Comparison of ENCODE assay signal across 8 cellular contexts in the genomic region with DNA sequence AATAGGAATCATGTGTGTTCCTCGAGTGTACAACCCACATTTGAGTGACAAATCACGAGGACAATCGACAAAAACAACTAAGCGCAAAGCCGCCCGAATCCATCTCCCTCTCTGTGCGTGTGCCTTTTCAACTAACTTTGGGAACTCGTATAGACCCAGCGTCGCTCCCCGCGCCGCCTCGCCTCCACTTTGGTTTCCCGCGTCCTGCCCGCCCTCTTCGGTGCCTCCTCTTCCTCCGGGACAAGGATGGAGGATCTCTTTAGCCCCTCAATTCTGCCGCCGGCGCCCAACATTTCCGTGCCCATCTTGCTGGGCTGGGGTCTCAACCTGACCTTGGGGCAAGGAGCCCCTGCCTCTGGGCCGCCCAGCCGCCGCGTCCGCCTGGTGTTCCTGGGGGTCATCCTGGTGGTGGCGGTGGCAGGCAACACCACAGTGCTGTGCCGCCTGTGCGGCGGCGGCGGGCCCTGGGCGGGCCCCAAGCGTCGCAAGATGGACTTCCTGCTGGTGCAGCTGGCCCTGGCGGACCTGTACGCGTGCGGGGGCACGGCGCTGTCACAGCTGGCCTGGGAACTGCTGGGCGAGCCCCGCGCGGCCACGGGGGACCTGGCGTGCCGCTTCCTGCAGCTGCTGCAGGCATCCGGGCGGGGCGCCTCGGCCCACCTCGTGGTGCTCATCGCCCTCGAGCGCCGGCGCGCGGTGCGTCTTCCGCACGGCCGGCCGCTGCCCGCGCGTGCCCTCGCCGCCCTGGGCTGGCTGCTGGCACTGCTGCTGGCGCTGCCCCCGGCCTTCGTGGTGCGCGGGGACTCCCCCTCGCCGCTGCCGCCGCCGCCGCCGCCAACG. TPM values are rescaled to one million over a fixed set of nuclear protein-coding genes. Genes with fewer than 3 reads are reported as not detected.
DNase-seq lines count a peak whose midpoint lies in the region; ATAC-seq and TF ChIP-seq lines count a peak whose summit lies in the region.

A gene (plus strand): TSS at position 58 of the 840 bp plus-strand sequence. CDS start 189 bp downstream, at position 247.

- H3K27ac ChIP-seq in angular gyrus (ENCODE audit: low read depth, low read length) (peak within 1 kb of the TSS; percentile 63), iPS-20b (ENCODE audit: low read length) (no peak within 1 kb of the TSS), spleen (peak within 1 kb of the TSS in 6 of 8 donors; percentile 44 to 72 (median 62))

- intact Hi-C loops in spleen (cut with DNase I; ENCODE audit: low total_unique reads), result no loop called here

- peak in 2 of 11 experiments; percentile 6 to 30 for TF ChIP-seq CTCF in spleen (IDR thresholded peaks at IDR 0.05 in 8 of 11, conservative IDR thresholded peaks at IDR 0.05 in 3 of 11)

- H3K9me3 ChIP-seq in iPS-20b (ENCODE audit: insufficient read depth, low read depth, low read length), result no peaks in the 10 kb centered on the region
- H3K9me3 ChIP-seq in spleen, result no peaks in the 10 kb centered on the region

- H3K36me3 ChIP-seq in iPS-20b (ENCODE audit: insufficient read depth, low read depth, low read length) (no peaks in the 10 kb centered on the region), spleen (no peaks in the 10 kb centered on the region)

- H3K4me1 ChIP-seq in iPS-20b (ENCODE audit: insufficient read depth, low read length), result peaks cover 4% of the 10 kb centered on the region; the same call in 1 of the 2 replicates
- peaks cover 7 to 42% (median 34%) of the 10 kb centered on the region in 6 donors for H3K4me1 ChIP-seq in spleen

- ATAC-seq in GM19438 (IDR thresholded peaks at IDR 0.05; ENCODE audit: low read depth, unreplicated experiment) (peak; percentile 70), HG03565 (IDR thresholded peaks at IDR 0.05; ENCODE audit: unreplicated experiment) (peak; percentile 43)

- 0 to 1% (median 1%) methylated on average over 38 to 85 of the region's 85 CpGs for WGBS in spleen, 5 donors

- H3K4me3 ChIP-seq in iPS-20b (ENCODE audit: low read length), result peak within 1 kb of the TSS; percentile 66
- peak within 1 kb of the TSS; percentile 60 to 74 (median 68) for H3K4me3 ChIP-seq in spleen

- peak; percentile 88 for DNase-seq in DMS 273 (lab: John Stamatoyannopoulos, UW; ENCODE audit: unreplicated experiment)
- peak; percentile 37 for DNase-seq in T follicular helper cell (ENCODE audit: low read depth)
- peak; percentile 94 for DNase-seq in spleen
- DNase-seq in T1000 (lab: John Stamatoyannopoulos, UW), result no peak

- H3K9ac ChIP-seq in iPS-20b (ENCODE audit: low read depth, low read length), result no peak within 1 kb of the TSS; the same call in 1 of the 2 replicates

- TF ChIP-seq POLR2A in spleen (IDR thresholded peaks at IDR 0.05), result no peak

- H3K27me3 ChIP-seq in iPS-20b (ENCODE audit: insufficient read depth, low read length) (peaks cover 66% of the 10 kb centered on the region), spleen (replicated peaks in 1 of 7) (peaks cover 0 to 22% (median 0%) of the 10 kb centered on the region in 7 donors)

RNA-seq across cellular contexts. Expression of the gene that starts here (rescaled TPM):
- total RNA-seq in spleen, result under 1 TPM in 5 of 7 donors, not detected in 2; 0.23 to 0.83 (median 0.38) TPM
- polyA plus RNA-seq in spleen, result 1 to 10 TPM in 1 of 3 donors, under 1 TPM in 2; 0.70 to 1.1 (median 0.83) TPM
